10 cellular contexts compared by ENCODE assay signal in genomic region chr7:378551-379455, GRCh38.
DNase-seq lines count a peak whose midpoint lies in the region; ATAC-seq and TF ChIP-seq lines count a peak whose summit lies in the region.
"Had no signal": no experiment of that assay in that cellular context is flagged by ENCODE, and none has a peak within 500 bp of the region (broad histone marks: within the 10 kb centered on the region; RNA-seq: fewer than 3 reads in every experiment).

No MANE protein-coding gene starts in this region.

- POLR2A ChIA-PET in activated naive CD8-positive, alpha-beta T cell treated with anti-CD3 and anti-CD28 coated beads, Interleukin-2, amount 10 ng/mL, durations not matched to agents 7 days and 5 days (lab: Charles Lee), result no interaction called here

- H3K4me1 ChIP-seq in muscle layer of colon (ENCODE audit: insufficient read depth, low read length), result peaks cover 5% of the 10 kb centered on the region
- peaks cover 15 to 21% (median 16%) of the 10 kb centered on the region in 4 donors for H3K4me1 ChIP-seq in upper lobe of left lung

- H3K4me3 ChIP-seq in epithelial cell of proximal tubule (ENCODE audit: low read depth, low read length) (peak overlapping the region; percentile 33), muscle layer of colon (ENCODE audit: low read depth in 1 of 2, low read length in 2 of 2) (peak overlapping the region; percentile 32 to 45), upper lobe of left lung (peak overlapping the region in 3 of 4 donors; percentile 26 to 47 (median 47))

- peaks cover 15% of the 10 kb centered on the region for H3K27me3 Mint-ChIP-seq in activated naive CD8-positive, alpha-beta T cell treated with anti-CD3 and anti-CD28 coated beads, Interleukin-2, amount 10 ng/mL, durations not matched to agents 7 days and 5 days
- H3K27me3 Mint-ChIP-seq in activated naive CD8-positive, alpha-beta T cell treated with anti-CD3 and anti-CD28 coated beads for 36 hours, result peaks cover 4% of the 10 kb centered on the region

- H3K27ac ChIP-seq in muscle layer of colon (ENCODE audit: low read depth, low read length) (no peak overlapping the region), upper lobe of left lung (peak overlapping the region in 1 of 4 donors; percentile 7)

- DNase-seq in activated naive CD8-positive, alpha-beta T cell treated with anti-CD3 and anti-CD28 coated beads, Interleukin-2, amount 10 ng/mL, durations not matched to agents 7 days and 5 days, result peak; percentile 28
- no peak for DNase-seq in activated naive CD8-positive, alpha-beta T cell treated with anti-CD3 and anti-CD28 coated beads for 36 hours
- no peak for DNase-seq in epithelial cell of proximal tubule (ENCODE audit: low read depth)
- DNase-seq in upper lobe of left lung, result peak; percentile 18 to 83
- DNase-seq in SW 1271 (lab: John Stamatoyannopoulos, UW), result no peak
- no peak for DNase-seq in RKO (ENCODE audit: low spot score)
- DNase-seq: activated CD4-positive, alpha-beta T cell treated with anti-CD3 and anti-CD28 coated beads, Interleukin-2, amount 50 U/mL, for 48 hours; NCI-H1417 treated with DMSO at 0.1 percent for 48 hours had no signal

- TF ChIP-seq CTCF in epithelial cell of proximal tubule (conservative IDR thresholded peaks at IDR 0.05; ENCODE audit: low read depth, low read length) (no peak), upper lobe of left lung (IDR thresholded peaks at IDR 0.05) (no peak)

- ATAC-seq in activated naive CD8-positive, alpha-beta T cell treated with anti-CD3 and anti-CD28 coated beads, Interleukin-2, amount 10 ng/mL, durations not matched to agents 7 days and 5 days (ENCODE audit: low read depth), result no peak
- ATAC-seq in upper lobe of left lung (ENCODE audit: low FRiP score in 2 of 2) (peak in 1 of 2 donors; percentile 25), HG03139 (IDR thresholded peaks at IDR 0.05; ENCODE audit: unreplicated experiment) (no peak)

- H3K27me3 ChIP-seq in muscle layer of colon (ENCODE audit: control insufficient read depth in 1 of 2, insufficient read depth in 2 of 2, low read length in 2 of 2) (peaks cover 0 to 7% of the 10 kb centered on the region in 2 donors), upper lobe of left lung (no peaks in the 10 kb centered on the region)

- no peak overlapping the region for H3K9ac ChIP-seq in muscle layer of colon (ENCODE audit: low read length)

- TF ChIP-seq EP300 in upper lobe of left lung (IDR thresholded peaks at IDR 0.05), result no peak

- TF ChIP-seq POLR2A in upper lobe of left lung (IDR thresholded peaks at IDR 0.05), result no peak

- H3K36me3 ChIP-seq in muscle layer of colon (ENCODE audit: insufficient read depth, low read length), result no peaks in the 10 kb centered on the region
- no peaks in the 10 kb centered on the region for H3K36me3 ChIP-seq in upper lobe of left lung

- peaks cover 8% of the 10 kb centered on the region for H3K9me3 Mint-ChIP-seq in activated naive CD8-positive, alpha-beta T cell treated with anti-CD3 and anti-CD28 coated beads, Interleukin-2, amount 10 ng/mL, durations not matched to agents 7 days and 5 days
- peaks cover 10% of the 10 kb centered on the region for H3K9me3 Mint-ChIP-seq in activated naive CD8-positive, alpha-beta T cell treated with anti-CD3 and anti-CD28 coated beads for 36 hours

- H3K9me3 ChIP-seq in muscle layer of colon (ENCODE audit: low read length) (no peaks in the 10 kb centered on the region), upper lobe of left lung (peaks cover 2 to 12% (median 6%) of the 10 kb centered on the region in 4 donors)

- H3K36me3 Mint-ChIP-seq in activated naive CD8-positive, alpha-beta T cell treated with anti-CD3 and anti-CD28 coated beads, Interleukin-2, amount 10 ng/mL, durations not matched to agents 7 days and 5 days, result peaks cover 4% of the 10 kb centered on the region
- H3K36me3 Mint-ChIP-seq in activated naive CD8-positive, alpha-beta T cell treated with anti-CD3 and anti-CD28 coated beads for 36 hours, result peaks cover 6% of the 10 kb centered on the region

- 71 to 87% methylated on average over 18 to 37 of the region's 44 CpGs for whole genome bisulfite sequencing in upper lobe of left lung, 2 donors

- peaks cover 17% of the 10 kb centered on the region for H3K4me1 Mint-ChIP-seq in activated naive CD8-positive, alpha-beta T cell treated with anti-CD3 and anti-CD28 coated beads, Interleukin-2, amount 10 ng/mL, durations not matched to agents 7 days and 5 days
- H3K4me1 Mint-ChIP-seq in activated naive CD8-positive, alpha-beta T cell treated with anti-CD3 and anti-CD28 coated beads for 36 hours, result peaks cover 16% of the 10 kb centered on the region

- H3K27ac Mint-ChIP-seq in activated naive CD8-positive, alpha-beta T cell treated with anti-CD3 and anti-CD28 coated beads, Interleukin-2, amount 10 ng/mL, durations not matched to agents 7 days and 5 days, result no peak overlapping the region
- no peak overlapping the region for H3K27ac Mint-ChIP-seq in activated naive CD8-positive, alpha-beta T cell treated with anti-CD3 and anti-CD28 coated beads for 36 hours

- H3K4me3 Mint-ChIP-seq in activated naive CD8-positive, alpha-beta T cell treated with anti-CD3 and anti-CD28 coated beads, Interleukin-2, amount 10 ng/mL, durations not matched to agents 7 days and 5 days, result no peak overlapping the region
- H3K4me3 Mint-ChIP-seq in activated naive CD8-positive, alpha-beta T cell treated with anti-CD3 and anti-CD28 coated beads for 36 hours, result no peak overlapping the region

Comparison
In these comparisons a context has a peak if more than half of its experiments do, and no peak if none do; other contexts are left out.
1. DNase-seq: peak in activated naive CD8-positive, alpha-beta T cell treated with anti-CD3 and anti-CD28 coated beads, Interleukin-2, amount 10 ng/mL, durations not matched to agents 7 days and 5 days (single experiment) and upper lobe of left lung (2 of 2); none in activated naive CD8-positive, alpha-beta T cell treated with anti-CD3 and anti-CD28 coated beads for 36 hours (single experiment), epithelial cell of proximal tubule (single experiment), SW 1271 (0 of 2) and RKO (single experiment).
2. Peak in every context shown above with its lines, with median percentiles within 50 percentile points of each other: H3K4me3 ChIP-seq.